ENCODE assay signal across 24 cellular contexts in genomic region chr15:44199393-44199792, GRCh38. TPM values are rescaled to one million over a fixed set of nuclear protein-coding genes. Genes with fewer than 3 reads are reported as not detected.
"Had no signal": no experiment of that assay in that cellular context is flagged by ENCODE, and none has a peak within 500 bp of the region (broad histone marks: within the 10 kb centered on the region; RNA-seq: fewer than 3 reads in every experiment).

No MANE protein-coding gene starts in this region.

- H3K4me3 Mint-ChIP-seq: activated CD4-positive, alpha-beta memory T cell treated with anti-CD3 and anti-CD28 coated beads, Interleukin-2, amount 10 ng/mL, durations not matched to agents 7 days and 5 days; activated CD4-positive, alpha-beta T cell treated with anti-CD3 and anti-CD28 coated beads, Interleukin-2, amount 10 ng/mL, durations not matched to agents 7 days and 5 days; activated naive CD4-positive, alpha-beta T cell treated with anti-CD3 and anti-CD28 coated beads, Interleukin-2, amount 50 U/mL, for 24 hours; activated naive CD8-positive, alpha-beta T cell treated with anti-CD3 and anti-CD28 coated beads, Interleukin-2, amount 50 U/mL, for 24 hours; activated T-cell treated with anti-CD3 and anti-CD28 coated beads, Interleukin-2, amount 50 U/mL, for 24 hours; mesothelial cell of epicardium; naive thymus-derived CD4-positive, alpha-beta T cell; T-helper 17 cell had no signal

- DNase-seq: activated CD4-positive, alpha-beta memory T cell treated with anti-CD3 and anti-CD28 coated beads, Interleukin-2, amount 10 ng/mL, durations not matched to agents 7 days and 5 days; activated CD4-positive, alpha-beta T cell treated with anti-CD3 and anti-CD28 coated beads for 1 hour; activated CD4-positive, alpha-beta T cell treated with anti-CD3 and anti-CD28 coated beads, Interleukin-2, amount 10 ng/mL, durations not matched to agents 7 days and 5 days; activated CD8-positive, alpha-beta memory T cell treated with anti-CD3 and anti-CD28 coated beads, Interleukin-2, amount 50 U/mL, for 48 hours; activated gamma-delta T cell; activated naive CD8-positive, alpha-beta T cell treated with anti-CD3 and anti-CD28 coated beads, Interleukin-2, amount 50 U/mL, for 24 hours; activated T-cell treated with anti-CD3 and anti-CD28 coated beads, Interleukin-2, amount 50 U/mL, for 24 hours; amygdala; central memory CD4-positive, alpha-beta T cell; heart left ventricle; naive thymus-derived CD4-positive, alpha-beta T cell; nucleus accumbens; pancreas; right cardiac atrium; spleen; stimulated activated naive CD4-positive, alpha-beta T cell treated with Interleukin-2 at 50 U/mL for 16 hours; T-helper 17 cell; T1000 had no signal

- ATAC-seq: activated naive CD8-positive, alpha-beta T cell treated with anti-CD3 and anti-CD28 coated beads, Interleukin-2, amount 50 U/mL, for 24 hours; foreskin keratinocyte; heart left ventricle; naive thymus-derived CD4-positive, alpha-beta T cell; pancreas; right cardiac atrium; T-helper 17 cell had no signal

- H3K4me1 ChIP-seq: pancreas had no signal

- H3K36me3 Mint-ChIP-seq: mesothelial cell of epicardium; naive thymus-derived CD4-positive, alpha-beta T cell had no signal

- H3K9me3 ChIP-seq: esophagus muscularis mucosa, heart left ventricle, pancreas, spleen, tibial nerve had no signal

- H3K27me3 ChIP-seq: foreskin keratinocyte, pancreas had no signal

- H3K4me3 ChIP-seq: esophagus muscularis mucosa, heart left ventricle, pancreas, spleen, tibial nerve had no signal

- H3K27ac Mint-ChIP-seq: activated CD4-positive, alpha-beta memory T cell treated with anti-CD3 and anti-CD28 coated beads, Interleukin-2, amount 10 ng/mL, durations not matched to agents 7 days and 5 days; activated CD4-positive, alpha-beta T cell treated with anti-CD3 and anti-CD28 coated beads, Interleukin-2, amount 10 ng/mL, durations not matched to agents 7 days and 5 days; activated naive CD4-positive, alpha-beta T cell treated with anti-CD3 and anti-CD28 coated beads, Interleukin-2, amount 50 U/mL, for 24 hours; activated naive CD8-positive, alpha-beta T cell treated with anti-CD3 and anti-CD28 coated beads, Interleukin-2, amount 50 U/mL, for 24 hours; activated T-cell treated with anti-CD3 and anti-CD28 coated beads, Interleukin-2, amount 50 U/mL, for 24 hours; mesothelial cell of epicardium; naive thymus-derived CD4-positive, alpha-beta T cell; T-helper 17 cell had no signal

- H3K9me3 Mint-ChIP-seq: activated CD4-positive, alpha-beta memory T cell treated with anti-CD3 and anti-CD28 coated beads, Interleukin-2, amount 10 ng/mL, durations not matched to agents 7 days and 5 days; activated CD4-positive, alpha-beta T cell treated with anti-CD3 and anti-CD28 coated beads, Interleukin-2, amount 10 ng/mL, durations not matched to agents 7 days and 5 days; activated naive CD4-positive, alpha-beta T cell treated with anti-CD3 and anti-CD28 coated beads, Interleukin-2, amount 50 U/mL, for 24 hours; activated naive CD8-positive, alpha-beta T cell treated with anti-CD3 and anti-CD28 coated beads, Interleukin-2, amount 50 U/mL, for 24 hours; activated T-cell treated with anti-CD3 and anti-CD28 coated beads, Interleukin-2, amount 50 U/mL, for 24 hours; mesothelial cell of epicardium; naive thymus-derived CD4-positive, alpha-beta T cell; neural crest cell had no signal

- H3K27ac ChIP-seq: esophagus muscularis mucosa, foreskin keratinocyte, heart left ventricle, pancreas, tibial nerve had no signal

- H3K36me3 ChIP-seq: esophagus muscularis mucosa, heart left ventricle, pancreas, spleen, tibial nerve had no signal

RNA-seq across cellular contexts. Expression of gene FRMD5, which starts 4.3 kb away (rescaled TPM):
- total RNA-seq: activated CD4-positive, alpha-beta memory T cell treated with anti-CD3 and anti-CD28 coated beads, Interleukin-2, amount 10 ng/mL, durations not matched to agents 7 days and 5 days; T-helper 17 cell had no signal
